ENCODE assay signal across 9 cellular contexts in genomic region chr10:80199828-80200227, GRCh38. TPM values are rescaled to one million over a fixed set of nuclear protein-coding genes. Genes with fewer than 3 reads are reported as not detected.
A peak's percentile ranks its signal among the peaks of the same experiment; 100 is the strongest.
DNase-seq lines count a peak whose midpoint lies in the region; ATAC-seq and TF ChIP-seq lines count a peak whose summit lies in the region.
"Had no signal": no experiment of that assay in that cellular context is flagged by ENCODE, and none has a peak within 500 bp of the region (broad histone marks: within the 10 kb centered on the region; RNA-seq: fewer than 3 reads in every experiment).

No MANE protein-coding gene starts in this region.

- no peaks in the 10 kb centered on the region for H3K9me2 ChIP-seq in GM23248 (ENCODE audit: insufficient read depth)

- H4K20me1 ChIP-seq in GM23248 (ENCODE audit: insufficient read depth) (peaks cover 7% of the 10 kb centered on the region; the same call in 1 of the 2 replicates), smooth muscle cell (ENCODE audit: low read depth) (peaks cover 93% of the 10 kb centered on the region)

- 15 to 20% methylated on average over 8 of the region's 8 CpGs for WGBS in GM23248 (ENCODE audit: low coverage in 1 of 2, low lambda C conversion rate in 2 of 2, missing lambda C conversion rate in 2 of 2), 2 experiments
- 51% methylated on average over 8 of the region's 8 CpGs for WGBS in smooth muscle cell (ENCODE audit: low lambda C conversion rate)

- CTCF ChIA-PET in WTC11 (lab: Charles Lee) = interaction anchor here (1.2 kb wide), 2 partner anchors 9 to 56 kb away, joined by 4 to 5 read pairs; no protein-coding TSS in a partner anchor

- H2AFZ ChIP-seq in GM23248 (no peak overlapping the region), smooth muscle cell (ENCODE audit: low read depth) (no peak overlapping the region)

- H3K4me3 ChIP-seq in GM23248 (peak overlapping the region; percentile 50), right atrium auricular region (peak overlapping the region; percentile 35 to 40), smooth muscle cell (no peak overlapping the region)

- no peaks in the 10 kb centered on the region for H3K9me3 Mint-ChIP-seq in WTC11
- H3K9me3 Mint-ChIP-seq: activated CD4-positive, alpha-beta memory T cell treated with anti-CD3 and anti-CD28 coated beads for 36 hours had no signal

- H3F3A ChIP-seq in GM23248 (ENCODE audit: insufficient read depth) = peaks cover 33% of the 10 kb centered on the region
- H3F3A ChIP-seq in smooth muscle cell (ENCODE audit: low read depth) = no peaks in the 10 kb centered on the region

- no peaks in the 10 kb centered on the region for H3K27me3 Mint-ChIP-seq in WTC11 (ENCODE audit: low read depth)
- H3K27me3 Mint-ChIP-seq: activated CD4-positive, alpha-beta memory T cell treated with anti-CD3 and anti-CD28 coated beads for 36 hours had no signal

- peak; percentile 95 for DNase-seq in GM23248
- no peak for DNase-seq in WTC11 (ENCODE audit: low spot score)
- peak; percentile 92 for DNase-seq in right atrium auricular region (ENCODE audit: low spot score)
- DNase-seq in smooth muscle cell (lab: John Stamatoyannopoulos, UW; ENCODE audit: unreplicated experiment) = no peak
- DNase-seq in stimulated activated CD4-positive, alpha-beta T cell treated with anti-CD3 and anti-CD28 coated beads, Interleukin-15, amount 100 ng/mL, for 24 hours = no peak
- DNase-seq in cortex of kidney (lab: John Stamatoyannopoulos, UW) = no peak
- no peak for DNase-seq in superior temporal gyrus (ENCODE audit: extremely low spot score)
- DNase-seq in NCI-H774 (lab: John Stamatoyannopoulos, UW) = no peak
- DNase-seq: activated CD4-positive, alpha-beta memory T cell treated with anti-CD3 and anti-CD28 coated beads for 36 hours had no signal

- in situ Hi-C loops in GM23248 (cut with MboI) = no loop called here

- H3K9ac ChIP-seq in GM23248 = peak overlapping the region; percentile 75
- H3K9ac ChIP-seq in smooth muscle cell (ENCODE audit: low read depth) = no peak overlapping the region

- peak overlapping the region; percentile 95 for H3K27ac ChIP-seq in GM23248
- peak overlapping the region; percentile 97 to 100 for H3K27ac ChIP-seq in right atrium auricular region
- H3K27ac ChIP-seq in smooth muscle cell (ENCODE audit: low read depth) = peak overlapping the region; percentile 25

- H3K27me3 ChIP-seq in GM23248 (replicated peaks; ENCODE audit: insufficient read depth) (no peaks in the 10 kb centered on the region), right atrium auricular region (no peaks in the 10 kb centered on the region), smooth muscle cell (ENCODE audit: low read depth) (no peaks in the 10 kb centered on the region)

- H3K4me2 ChIP-seq in GM23248 (ENCODE audit: unreplicated experiment) (peak overlapping the region; percentile 71), smooth muscle cell (peak overlapping the region; percentile 30)

- H3K27ac Mint-ChIP-seq in WTC11 = peak overlapping the region; percentile 56; the same call in 1 of the 2 replicates

- H3K4me1 Mint-ChIP-seq in WTC11 = peaks cover 76% of the 10 kb centered on the region

- H3K79me2 ChIP-seq in GM23248 (ENCODE audit: insufficient read depth) (peaks cover 99% of the 10 kb centered on the region), smooth muscle cell (ENCODE audit: low read depth) (peaks cover 81% of the 10 kb centered on the region)

- no peaks in the 10 kb centered on the region for H3K9me3 ChIP-seq in GM23248 (ENCODE audit: low read depth)
- no peaks in the 10 kb centered on the region for H3K9me3 ChIP-seq in right atrium auricular region
- H3K9me3 ChIP-seq in smooth muscle cell (replicated peaks; ENCODE audit: low read depth) = no peaks in the 10 kb centered on the region

- no peak overlapping the region for H3K4me3 Mint-ChIP-seq in WTC11
- H3K4me3 Mint-ChIP-seq: activated CD4-positive, alpha-beta memory T cell treated with anti-CD3 and anti-CD28 coated beads for 36 hours had no signal

- no peak for TF ChIP-seq CTCF in WTC11 (IDR thresholded peaks at IDR 0.05)
- peak in 1 of 2 donors; percentile 42 for TF ChIP-seq CTCF in right atrium auricular region (IDR thresholded peaks at IDR 0.05)
- peak; percentile 2 for TF ChIP-seq CTCF in smooth muscle cell (IDR thresholded peaks at IDR 0.05; ENCODE audit: borderline replicate concordance, insufficient read depth, poor library complexity, severe bottlenecking)

- 0 out of 2 replicates have a peak, but pooled peaks have one; percentile 3 for ATAC-seq in WTC11

- POLR2A ChIA-PET in WTC11 (lab: Charles Lee) = no interaction called here

- H3K4me1 ChIP-seq in GM23248 (ENCODE audit: insufficient read depth) = peaks cover 63% of the 10 kb centered on the region
- peaks cover 0 to 98% of the 10 kb centered on the region in 2 donors for H3K4me1 ChIP-seq in right atrium auricular region
- H3K4me1 ChIP-seq in smooth muscle cell (ENCODE audit: low read depth) = peaks cover 11% of the 10 kb centered on the region

- H3K36me3 Mint-ChIP-seq in WTC11 = no peaks in the 10 kb centered on the region

- H3K36me3 ChIP-seq in GM23248 (ENCODE audit: low read depth) (no peaks in the 10 kb centered on the region), right atrium auricular region (peaks cover 8% of the 10 kb centered on the region), smooth muscle cell (ENCODE audit: low read depth) (no peaks in the 10 kb centered on the region)

TF ChIP-seq in WTC11, 78 proteins besides CTCF, POLR2A, EP300 and RAD21 (continues in another document):
- no peak for TF ChIP-seq CDX4 (CRISPR knock-in tag; IDR thresholded peaks at IDR 0.05; ENCODE audit: borderline replicate concordance)
- no peak for TF ChIP-seq JUN (CRISPR knock-in tag; IDR thresholded peaks at IDR 0.05)
- TF ChIP-seq FOXP1 (CRISPR knock-in tag; IDR thresholded peaks at IDR 0.05; ENCODE audit: borderline replicate concordance) = no peak
- no peak for TF ChIP-seq TCF7 (CRISPR knock-in tag; IDR thresholded peaks at IDR 0.05; ENCODE audit: low read depth)
- no peak for TF ChIP-seq GTF2I (CRISPR knock-in tag; conservative IDR thresholded peaks at IDR 0.05)
- TF ChIP-seq PREB (CRISPR knock-in tag; IDR thresholded peaks at IDR 0.05; ENCODE audit: borderline replicate concordance) = no peak
- no peak for TF ChIP-seq GABPB1 (CRISPR knock-in tag; IDR thresholded peaks at IDR 0.05)
- no peak for TF ChIP-seq ZMAT4 (CRISPR knock-in tag; IDR thresholded peaks at IDR 0.05)
- TF ChIP-seq ATF6 (CRISPR knock-in tag; IDR thresholded peaks at IDR 0.05) = no peak
- no peak for TF ChIP-seq ZNF416 (CRISPR knock-in tag; IDR thresholded peaks at IDR 0.05)
- TF ChIP-seq ZNF671 (CRISPR knock-in tag; IDR thresholded peaks at IDR 0.05) = no peak
- TF ChIP-seq FOXK1 (CRISPR knock-in tag; IDR thresholded peaks at IDR 0.05) = no peak
- no peak for TF ChIP-seq E2F5 (CRISPR knock-in tag; IDR thresholded peaks at IDR 0.05)

RNA-seq across cellular contexts. Expression of gene ANXA11, which starts 5.5 kb away (rescaled TPM):
- 116 and 121 TPM in 2 replicates for total RNA-seq in GM23248 (2014; rRNA removed; shearing (Covaris generic))
- polyA plus RNA-seq in GM23248 (2016; fragmentation: Nextera tagmentation; extraction: Ambion mirVana) = 189 and 194 TPM in 2 replicates
- 67.5 to 83.3 TPM (median 80.1 TPM) in 3 replicates for total RNA-seq in WTC11 (2021)
- total RNA-seq in right atrium auricular region = 100 to 1,000 TPM; 224 to 266 TPM
- total RNA-seq in smooth muscle cell = 36.6 and 39.5 TPM in 2 replicates
- polyA plus RNA-seq in smooth muscle cell = 93.4 and 101 TPM in 2 replicates

Comparison
In these comparisons a context has a peak if more than half of its experiments do, and no peak if none do; other contexts are left out.
1. DNase-seq: peak in GM23248 (single experiment) and right atrium auricular region (single experiment); none in WTC11 (single experiment), smooth muscle cell (single experiment), stimulated activated CD4-positive, alpha-beta T cell treated with anti-CD3 and anti-CD28 coated beads, Interleukin-15, amount 100 ng/mL, for 24 hours (single experiment), cortex of kidney (single experiment), superior temporal gyrus (single experiment) and NCI-H774 (single experiment).
2. H3K27ac ChIP-seq: peak in every context shown above with its lines; median percentile 98 in right atrium auricular region; 95 in GM23248; 25 in smooth muscle cell.